ENCODE assay signal across 8 cellular contexts in genomic region chr5:91382530-91383026, GRCh38. TPM values are rescaled to one million over a fixed set of nuclear protein-coding genes. Genes with fewer than 3 reads are reported as not detected.
DNase-seq lines count a peak whose midpoint lies in the region; ATAC-seq, FAIRE-seq and TF ChIP-seq lines count a peak whose summit lies in the region.

No MANE protein-coding gene starts in this region.

- H3K4me1 Mint-ChIP-seq in CD14-positive monocyte, result peaks cover 18% of the 10 kb centered on the region

- peak overlapping the region; percentile 88 to 99 (median 97) for H3K27ac Mint-ChIP-seq in CD14-positive monocyte

- no peaks in the 10 kb centered on the region for H3K27me3 Mint-ChIP-seq in CD14-positive monocyte (ENCODE audit: low read depth in 3 of 3)

- H2AFZ ChIP-seq in keratinocyte (ENCODE audit: control insufficient read depth, low read length), result peak overlapping the region; percentile 58

- peak overlapping the region; percentile 97 to 98 for H3K4me3 Mint-ChIP-seq in CD14-positive monocyte

- H3K4me1 ChIP-seq in body of pancreas, result peaks cover 23% of the 10 kb centered on the region
- peaks cover 8% of the 10 kb centered on the region for H3K4me1 ChIP-seq in keratinocyte (ENCODE audit: control insufficient read depth, extremely low read depth, insufficient read depth, low read length)
- peaks cover 10 to 43% (median 30%) of the 10 kb centered on the region in 6 donors for H3K4me1 ChIP-seq in spleen

- H3K9me3 Mint-ChIP-seq in CD14-positive monocyte, result no peaks in the 10 kb centered on the region

- FAIRE-seq in keratinocyte (lab: Jason Lieb, UNC), result peak; percentile 36

- DNase-seq in CD14-positive monocyte (ENCODE audit: low spot score), result no peak
- peak; percentile 28 for DNase-seq in HS-5 (ENCODE audit: low read depth)
- DNase-seq in RPMI8226, result peak; percentile 68
- DNase-seq in body of pancreas, result peak; percentile 40 to 63 (median 52)
- no peak for DNase-seq in keratinocyte (ENCODE audit: low read depth, low spot score)
- no peak for DNase-seq in spleen

- TF ChIP-seq CTCF in CD14-positive monocyte (IDR thresholded peaks at IDR 0.05), result no peak
- no peak for TF ChIP-seq CTCF in body of pancreas (IDR thresholded peaks at IDR 0.05)
- no peak for TF ChIP-seq CTCF in keratinocyte (optimal IDR thresholded peaks at IDR 0.05 in 1 of 3, IDR thresholded peaks at IDR 0.05 in 1 of 3, conservative IDR thresholded peaks at IDR 0.05 in 1 of 3; ENCODE audit: extremely low read depth in 1 of 3, insufficient read depth in 2 of 3, low read length in 3 of 3)
- no peak for TF ChIP-seq CTCF in spleen (IDR thresholded peaks at IDR 0.05 in 8 of 11, conservative IDR thresholded peaks at IDR 0.05 in 3 of 11)

- H3K79me2 ChIP-seq in keratinocyte (ENCODE audit: control insufficient read depth, insufficient read depth, low read length), result peaks cover 23% of the 10 kb centered on the region

- H4K20me1 ChIP-seq in keratinocyte (ENCODE audit: control insufficient read depth, extremely low read depth, insufficient read depth, low read length), result no peaks in the 10 kb centered on the region

- H3K27me3 ChIP-seq in body of pancreas, result no peaks in the 10 kb centered on the region
- H3K27me3 ChIP-seq in keratinocyte (ENCODE audit: control insufficient read depth, extremely low read depth, insufficient read depth, low read length), result no peaks in the 10 kb centered on the region
- no peaks in the 10 kb centered on the region for H3K27me3 ChIP-seq in spleen (replicated peaks in 1 of 7)

- H3K4me2 ChIP-seq in keratinocyte (ENCODE audit: control insufficient read depth, extremely low read depth, insufficient read depth, low read depth, low read length), result peak overlapping the region; percentile 99

- intact Hi-C loops in CD14-positive monocyte (cut with micrococcal nuclease) (loop anchor here (5.0 to 10.0 kb wide), 5 partner anchors 70 to 280 kb away; no protein-coding TSS in a partner anchor), body of pancreas (cut with DNase I) (no loop called here), spleen (cut with DNase I; ENCODE audit: low total_unique reads) (loop anchor here (10.0 kb wide), 1 partner anchor 448 kb away; no protein-coding TSS in a partner anchor)

- H3K9ac ChIP-seq in keratinocyte (ENCODE audit: control insufficient read depth, extremely low read depth, insufficient read depth, low read length), result peak overlapping the region; percentile 100

- TF ChIP-seq POLR2A in body of pancreas (IDR thresholded peaks at IDR 0.05), result no peak
- peak in 1 of 3 donors; percentile 9 for TF ChIP-seq POLR2A in spleen (IDR thresholded peaks at IDR 0.05)

- H3K36me3 ChIP-seq in body of pancreas (replicated peaks in 1 of 2; ENCODE audit: insufficient read depth in 1 of 2, low read depth in 2 of 2) (no peaks in the 10 kb centered on the region), keratinocyte (ENCODE audit: control insufficient read depth in 2 of 2, extremely low read depth in 1 of 2, insufficient read depth in 2 of 2, low read length in 2 of 2) (no peaks in the 10 kb centered on the region), spleen (peaks cover 0 to 10% (median 8%) of the 10 kb centered on the region in 6 donors)

- dilution Hi-C loops in keratinocyte (cut with MboI; ENCODE audit: extremely low pct_ligation_motif_present, low sequenced_read_pairs), result loop anchor here (25.0 kb wide), 1 partner anchor 495 kb away; no protein-coding TSS in a partner anchor

- WGBS in body of pancreas, 2 donors, result 1% methylated on average over 14 of the region's 14 CpGs
- WGBS in spleen, 5 donors, result 0% methylated on average over 14 of the region's 14 CpGs

- ATAC-seq in body of pancreas (no peak), HG03045 (IDR thresholded peaks at IDR 0.05; ENCODE audit: unreplicated experiment) (no peak), GM21447 (IDR thresholded peaks at IDR 0.05; ENCODE audit: unreplicated experiment) (no peak)

- no peaks in the 10 kb centered on the region for H3K9me1 ChIP-seq in keratinocyte (ENCODE audit: control insufficient read depth, extremely low read depth, insufficient read depth, low read length)

- H3K27ac ChIP-seq in body of pancreas (peak overlapping the region; percentile 95 to 100 (median 98)), keratinocyte (ENCODE audit: control insufficient read depth, insufficient read depth, low read length) (peak overlapping the region; percentile 100), spleen (peak overlapping the region; percentile 93 to 100 (median 99))

- no peaks in the 10 kb centered on the region for H3K9me3 ChIP-seq in body of pancreas
- H3K9me3 ChIP-seq in keratinocyte (ENCODE audit: control insufficient read depth, low read depth, low read length), result no peaks in the 10 kb centered on the region
- no peaks in the 10 kb centered on the region for H3K9me3 ChIP-seq in spleen

- H3K4me3 ChIP-seq in body of pancreas, result peak overlapping the region; percentile 42 to 62
- peak overlapping the region; percentile 75 to 99 (median 98) for H3K4me3 ChIP-seq in keratinocyte (ENCODE audit: control insufficient read depth in 2 of 3, extremely low read depth in 1 of 3, insufficient read depth in 2 of 3, low read depth in 1 of 3, low read length in 3 of 3)
- H3K4me3 ChIP-seq in spleen, result peak overlapping the region; percentile 47 to 78 (median 62)

- H3K36me3 Mint-ChIP-seq in CD14-positive monocyte, result peaks cover 7 to 10% of the 10 kb centered on the region in 2 donors

RNA-seq across cellular contexts. Expression of gene ARRDC3, which starts 0.5 kb away (rescaled TPM):
- polyA plus RNA-seq in CD14-positive monocyte, result 10 to 100 TPM; 43.3 to 64.6 TPM
- 10 to 100 TPM in 1 of 2 donors, 1 to 10 TPM in 1; 8.6 to 29.3 TPM for total RNA-seq in body of pancreas
- polyA plus RNA-seq in keratinocyte, result 3.2 to 8.9 TPM (median 7.1 TPM) in 3 replicates
- polyA plus RNA-seq in keratinocyte (2011; ENCODE audit: low read depth), result 5.4 TPM
- polyA plus RNA-seq in keratinocyte (2011; cell fraction: cytosol; rRNA removed), result 1.9 and 4.0 TPM in 2 replicates
- polyA plus RNA-seq in keratinocyte (2011; cell fraction: nucleus; rRNA removed), result 4.1 and 5.0 TPM in 2 replicates
- 4.8 and 18.1 TPM in 2 replicates for polyA plus RNA-seq in keratinocyte (2012; ENCODE audit: low replicate concordance)
- 3.7 to 28.2 TPM (median 25.4 TPM) in 3 replicates for polyA minus RNA-seq in keratinocyte
- polyA minus RNA-seq in keratinocyte (2011; cell fraction: cytosol; rRNA and poly(A)+ RNA removed), result 28.2 TPM
- polyA minus RNA-seq in keratinocyte (2011; cell fraction: nucleus; rRNA and poly(A)+ RNA removed), result 9.8 and 20.2 TPM in 2 replicates
- total RNA-seq in spleen, result 100 to 1,000 TPM in 1 of 7 donors, 10 to 100 TPM in 6; 32.5 to 124 (median 52.8) TPM
- 10 to 100 TPM; 13.7 to 36.2 (median 15.5) TPM for polyA plus RNA-seq in spleen

Comparison
In these comparisons a context has a peak if more than half of its experiments do, and no peak if none do; other contexts are left out.
1. DNase-seq: peak in HS-5 (single experiment), RPMI8226 (single experiment) and body of pancreas (4 of 4); none in CD14-positive monocyte (single experiment), keratinocyte (single experiment) and spleen (single experiment).
2. Peak in every context shown above with its lines, with median percentiles within 50 percentile points of each other: H3K27ac ChIP-seq and H3K4me3 ChIP-seq.